Comparison of ENCODE assay signal across 16 cellular contexts in genomic region chr4:66330125-66330524, GRCh38.
DNase-seq lines count a peak whose midpoint lies in the region; TF ChIP-seq lines count a peak whose summit lies in the region.
"Had no signal": no experiment of that assay in that cellular context is flagged by ENCODE, and none has a peak within 500 bp of the region (broad histone marks: within the 10 kb centered on the region; RNA-seq: fewer than 3 reads in every experiment).

No MANE protein-coding gene starts in this region.

- 92 to 100% methylated on average over 1 to 3 of the region's 3 CpGs for WGBS in endodermal cell (ENCODE audit: insufficient coverage in 1 of 2, insufficient read length in 1 of 2), 2 experiments

- no peak overlapping the region for H3K27ac Mint-ChIP-seq in T-helper 2 cell treated with Interferon-gamma antibody and Interleukin-4, amounts not matched to agents 5 μg/mL and 100 μg/mL, for 36 hours
- no peak overlapping the region for H3K27ac Mint-ChIP-seq in endodermal cell
- H3K27ac Mint-ChIP-seq: CD14-positive monocyte; CD8-positive, alpha-beta T cell; GM23338 had no signal

- peaks cover 11% of the 10 kb centered on the region for H3K9me3 Mint-ChIP-seq in T-helper 2 cell treated with Interferon-gamma antibody and Interleukin-4, amounts not matched to agents 5 μg/mL and 100 μg/mL, for 36 hours
- H3K9me3 Mint-ChIP-seq in endodermal cell = no peaks in the 10 kb centered on the region
- H3K9me3 Mint-ChIP-seq: CD14-positive monocyte, GM23338 had no signal

- H3K4me3 Mint-ChIP-seq in T-helper 2 cell treated with Interferon-gamma antibody and Interleukin-4, amounts not matched to agents 5 μg/mL and 100 μg/mL, for 36 hours = no peak overlapping the region
- H3K4me3 Mint-ChIP-seq in endodermal cell = no peak overlapping the region
- H3K4me3 Mint-ChIP-seq: CD14-positive monocyte; CD8-positive, alpha-beta T cell; GM23338 had no signal

- no peaks in the 10 kb centered on the region for H3K27me3 ChIP-seq in endodermal cell (ENCODE audit: control insufficient read depth, insufficient read depth, low read length, poor library complexity, severe bottlenecking)
- H3K27me3 ChIP-seq: BE2C had no signal

- TF ChIP-seq CTCF in fibroblast of mammary gland (conservative IDR thresholded peaks at IDR 0.05; ENCODE audit: control insufficient read depth, insufficient read depth, low read depth, low read length) = no peak
- no peak for TF ChIP-seq CTCF in endodermal cell (conservative IDR thresholded peaks at IDR 0.05)

- no peak overlapping the region for H3K27ac ChIP-seq in endodermal cell (ENCODE audit: low read depth, low read length)

- H3K4me1 Mint-ChIP-seq in T-helper 2 cell treated with Interferon-gamma antibody and Interleukin-4, amounts not matched to agents 5 μg/mL and 100 μg/mL, for 36 hours (ENCODE audit: low read depth) = no peaks in the 10 kb centered on the region
- peaks cover 8% of the 10 kb centered on the region for H3K4me1 Mint-ChIP-seq in endodermal cell
- H3K4me1 Mint-ChIP-seq: CD14-positive monocyte had no signal

- DNase-seq in LHCN-M2 (ENCODE audit: low read depth) (peak; percentile 13), astrocyte of the hippocampus (ENCODE audit: low read depth, low spot score) (peak; percentile 37), fibroblast of mammary gland (ENCODE audit: low read depth) (peak; percentile 11), AG08396 (ENCODE audit: low spot score) (no peak), NCI-H524 (lab: John Stamatoyannopoulos, UW) (no peak), endodermal cell (no peak)
- DNase-seq in T-helper 2 cell treated with Interferon-gamma antibody and Interleukin-4, amounts not matched to agents 5 μg/mL and 100 μg/mL, for 36 hours (ENCODE audit: low spot score) = no peak
- DNase-seq: BE2C; CD8-positive, alpha-beta T cell; COR-L47; DMS153; DMS79 treated with DMSO at 0.1 percent for 48 hours; H7; IMR-90 had no signal

- H3K36me3 Mint-ChIP-seq in T-helper 2 cell treated with Interferon-gamma antibody and Interleukin-4, amounts not matched to agents 5 μg/mL and 100 μg/mL, for 36 hours (ENCODE audit: low read depth) = no peaks in the 10 kb centered on the region
- H3K36me3 Mint-ChIP-seq in endodermal cell (ENCODE audit: low read depth) = no peaks in the 10 kb centered on the region
- H3K36me3 Mint-ChIP-seq: CD14-positive monocyte; CD8-positive, alpha-beta T cell had no signal

- H3K36me3 ChIP-seq in endodermal cell (ENCODE audit: control insufficient read depth, insufficient read depth, low read length) = no peaks in the 10 kb centered on the region
- H3K36me3 ChIP-seq: BE2C had no signal

- H3K4me3 ChIP-seq in fibroblast of mammary gland (ENCODE audit: control insufficient read depth, low read depth, low read length) = no peak overlapping the region
- H3K4me3 ChIP-seq in endodermal cell (ENCODE audit: low read length) = no peak overlapping the region
- H3K4me3 ChIP-seq: GM23338 had no signal

- no peaks in the 10 kb centered on the region for H3K4me1 ChIP-seq in endodermal cell (ENCODE audit: control insufficient read depth, insufficient read depth, low read length)
- H3K4me1 ChIP-seq: BE2C had no signal

- H3K9ac ChIP-seq in endodermal cell (ENCODE audit: extremely low read depth, low read length, poor library complexity, severe bottlenecking) = no peak overlapping the region

- H3K27me3 Mint-ChIP-seq in T-helper 2 cell treated with Interferon-gamma antibody and Interleukin-4, amounts not matched to agents 5 μg/mL and 100 μg/mL, for 36 hours (ENCODE audit: low read depth) = no peaks in the 10 kb centered on the region
- H3K27me3 Mint-ChIP-seq in endodermal cell (ENCODE audit: insufficient read depth) = no peaks in the 10 kb centered on the region

- no peaks in the 10 kb centered on the region for H3K9me3 ChIP-seq in endodermal cell (ENCODE audit: control insufficient read depth, low read length)
- H3K9me3 ChIP-seq: BE2C had no signal

Comparison
In these comparisons a context has a peak if more than half of its experiments do, and no peak if none do; other contexts are left out.
1. DNase-seq: peak in LHCN-M2 (single experiment), astrocyte of the hippocampus (single experiment) and fibroblast of mammary gland (single experiment); none in AG08396 (single experiment), NCI-H524 (0 of 2), T-helper 2 cell treated with Interferon-gamma antibody and Interleukin-4, amounts not matched to agents 5 μg/mL and 100 μg/mL, for 36 hours (single experiment) and endodermal cell (single experiment).